Comparison of ENCODE assay signal across 2 cellular contexts in genomic region chr3:4418156-4418555, GRCh38.
TF ChIP-seq lines count a peak whose summit lies in the region.

No MANE protein-coding gene starts in this region.

TF ChIP-seq in SK-N-SH, 30 proteins besides CTCF, POLR2A, EP300 and RAD21:
- no peak for TF ChIP-seq ZBTB33 (IDR thresholded peaks at IDR 0.05; ENCODE audit: borderline replicate concordance, low read depth)
- no peak for TF ChIP-seq POLR2AphosphoS5 (IDR thresholded peaks at IDR 0.05; ENCODE audit: low read depth, low read length)

TF ChIP-seq in SK-N-SH treated with all-trans-retinoic acid at 6 μM for 48 hours, 23 proteins besides CTCF, POLR2A, EP300 and RAD21 (continued from another document):
- TF ChIP-seq CSRNP3 (CRISPR knock-in tag; IDR thresholded peaks at IDR 0.05) (no peak), ARNTL (CRISPR knock-in tag; IDR thresholded peaks at IDR 0.05; ENCODE audit: borderline replicate concordance, low read depth) (no peak), RARB (CRISPR knock-in tag; IDR thresholded peaks at IDR 0.05) (no peak)
